In genomic region chr6:136072691-136073090, GRCh38 we compare ENCODE assay signal across 26 cellular contexts.
"Had no signal": no experiment of that assay in that cellular context is flagged by ENCODE, and none has a peak within 500 bp of the region (broad histone marks: within the 10 kb centered on the region; RNA-seq: fewer than 3 reads in every experiment).

No MANE protein-coding gene starts in this region.

- H3K27me3 ChIP-seq: dorsolateral prefrontal cortex, left lung, sigmoid colon, stomach, thyroid gland, upper lobe of left lung had no signal

- H3K4me3 ChIP-seq: coronary artery, dorsolateral prefrontal cortex, left lung, sigmoid colon, smooth muscle cell, stomach, thyroid gland, upper lobe of left lung had no signal

- H3K4me3 Mint-ChIP-seq: activated B cell treated with CpG ODN at 0.5 μM for 24 hours; activated T-cell treated with anti-CD3 and anti-CD28 coated beads, Interleukin-2, amount 50 U/mL, for 72 hours; memory B cell; naive thymus-derived CD8-positive, alpha-beta T cell; stimulated activated naive B cell treated with anti-CD40 and anti-IgM and Interleukin-4, amounts not matched to agents 10 μg/mL and 1 μg/mL and 100 μg/mL, for 72 hours; T-cell; T-helper 2 cell treated with Interferon-gamma antibody and Interleukin-4, amounts not matched to agents 5 μg/mL and 100 μg/mL, for 36 hours had no signal

- H3K27me3 Mint-ChIP-seq: activated B cell treated with CpG ODN at 0.5 μM for 24 hours; stimulated activated naive B cell treated with anti-CD40 and anti-IgM and Interleukin-4, amounts not matched to agents 10 μg/mL and 1 μg/mL and 100 μg/mL, for 72 hours had no signal

- H3K9me3 ChIP-seq: left lung, sigmoid colon, stomach, thyroid gland, upper lobe of left lung had no signal

- H3K27ac ChIP-seq: coronary artery, dorsolateral prefrontal cortex, left lung, sigmoid colon, stomach, thyroid gland, upper lobe of left lung had no signal

- ATAC-seq: activated naive CD4-positive, alpha-beta T cell treated with anti-CD3 and anti-CD28 coated beads, Interleukin-2, amount 50 U/mL, for 72 hours; activated T-cell treated with anti-CD3 and anti-CD28 coated beads, Interleukin-2, amount 50 U/mL, for 72 hours; left lung; naive thymus-derived CD8-positive, alpha-beta T cell; stimulated activated naive B cell treated with anti-CD40 and anti-IgM and Interleukin-4, amounts not matched to agents 10 μg/mL and 1 μg/mL and 100 μg/mL, for 72 hours; T-cell had no signal

- DNase-seq: activated B cell treated with CpG ODN at 0.5 μM for 24 hours; activated CD4-positive, alpha-beta T cell treated with anti-CD3 and anti-CD28 coated beads, Interleukin-2, amount 50 U/mL, for 4 hours; activated naive CD4-positive, alpha-beta T cell; activated T-cell treated with anti-CD3 and anti-CD28 coated beads for 4 hours; activated T-cell treated with anti-CD3 and anti-CD28 coated beads, Interleukin-2, amount 50 U/mL, for 72 hours; anterior cingulate cortex; cerebellar nuclear complex; dorsolateral prefrontal cortex; effector memory CD4-positive, alpha-beta T cell; head of caudate nucleus; kidney glomerular epithelial cell; left lung; naive thymus-derived CD8-positive, alpha-beta T cell; posterior cingulate gyrus; sigmoid colon; stimulated activated CD4-positive, alpha-beta T cell treated with anti-CD3 and anti-CD28 coated beads, Interleukin-1b, Interleukin-23, amount 100 ng/mL, for 48 hours; stimulated activated naive B cell treated with anti-CD40 and anti-IgM and Interleukin-4, amounts not matched to agents 10 μg/mL and 1 μg/mL and 100 μg/mL, for 72 hours; stomach; T-cell; thyroid gland; upper lobe of left lung had no signal

- H3K27ac Mint-ChIP-seq: activated B cell treated with CpG ODN at 0.5 μM for 24 hours; activated T-cell treated with anti-CD3 and anti-CD28 coated beads, Interleukin-2, amount 50 U/mL, for 72 hours; memory B cell; naive thymus-derived CD8-positive, alpha-beta T cell; stimulated activated naive B cell treated with anti-CD40 and anti-IgM and Interleukin-4, amounts not matched to agents 10 μg/mL and 1 μg/mL and 100 μg/mL, for 72 hours; T-cell; T-helper 2 cell treated with Interferon-gamma antibody and Interleukin-4, amounts not matched to agents 5 μg/mL and 100 μg/mL, for 36 hours had no signal

- H3K9me3 Mint-ChIP-seq: activated B cell treated with CpG ODN at 0.5 μM for 24 hours; activated naive CD4-positive, alpha-beta T cell treated with anti-CD3 and anti-CD28 coated beads, Interleukin-2, amount 50 U/mL, for 72 hours; activated T-cell treated with anti-CD3 and anti-CD28 coated beads, Interleukin-2, amount 50 U/mL, for 72 hours; naive thymus-derived CD8-positive, alpha-beta T cell; T-cell; T-helper 2 cell treated with Interferon-gamma antibody and Interleukin-4, amounts not matched to agents 5 μg/mL and 100 μg/mL, for 36 hours had no signal

- H3K36me3 Mint-ChIP-seq: naive thymus-derived CD8-positive, alpha-beta T cell had no signal

- H3K4me1 ChIP-seq: sigmoid colon had no signal

- H3K4me1 Mint-ChIP-seq: activated B cell treated with CpG ODN at 0.5 μM for 24 hours; memory B cell; naive thymus-derived CD8-positive, alpha-beta T cell; stimulated activated naive B cell treated with anti-CD40 and anti-IgM and Interleukin-4, amounts not matched to agents 10 μg/mL and 1 μg/mL and 100 μg/mL, for 72 hours; T-cell had no signal

- H3K4me2 ChIP-seq: smooth muscle cell had no signal

- H3K36me3 ChIP-seq: left lung, sigmoid colon, stomach, thyroid gland, upper lobe of left lung had no signal
